In genomic region chr2:32010670-32011565, GRCh38 we compare ENCODE assay signal across 8 cellular contexts. TPM values are rescaled to one million over a fixed set of nuclear protein-coding genes. Genes with fewer than 3 reads are reported as not detected.
DNase-seq lines count a peak whose midpoint lies in the region; ATAC-seq and TF ChIP-seq lines count a peak whose summit lies in the region.

MEMO1 (minus strand) TSS chr2:32011008; CDS start chr2:32010247, 761 bp downstream.

- intact Hi-C loops in naive thymus-derived CD4-positive, alpha-beta T cell (cut with micrococcal nuclease) = loop anchor here (1.0 to 2.0 kb wide), 9 partner anchors 28 to 1864 kb away; partner anchors contain the start of genes DPY30 (in 2 of the 2), SPAST (in 2 of the 2), YIPF4 (in 2 of the 2) and BIRC6 (in 1 of the 2)

- H3K4me1 Mint-ChIP-seq in naive thymus-derived CD4-positive, alpha-beta T cell = peaks cover 26 to 54% (median 43%) of the 10 kb centered on the region in 7 donors
- peaks cover 49% of the 10 kb centered on the region for H3K4me1 Mint-ChIP-seq in stimulated activated memory B cell treated with anti-CD40 and anti-IgM and Interleukin-4, amounts not matched to agents 10 μg/mL and 1 μg/mL and 100 μg/mL, for 72 hours

- H2AFZ ChIP-seq in fibroblast of lung (ENCODE audit: low read length) = peak within 1 kb of the TSS; percentile 94

- peak; percentile 96 for DNase-seq in ELF-1 (ENCODE audit: low read depth, low spot score)
- DNase-seq in H4 (ENCODE audit: low spot score) = peak; percentile 84
- DNase-seq in LNCaP clone FGC (ENCODE audit: low read depth) = peak; percentile 83
- DNase-seq in RPMI8226 = peak; percentile 98
- DNase-seq in activated T-helper 1 cell treated with anti-CD3 and anti-CD28 coated beads, Interleukin-2, amount 50 U/mL, for 16 hours (ENCODE audit: low read depth in 1 of 2, low spot score in 1 of 2) = peak; percentile 83 to 84
- peak; percentile 93 to 95 for DNase-seq in fibroblast of lung (ENCODE audit: low read depth in 2 of 2)
- peak; percentile 82 to 96 (median 94) for DNase-seq in naive thymus-derived CD4-positive, alpha-beta T cell

- peaks cover 0 to 5% (median 2%) of the 10 kb centered on the region in 5 donors for H3K36me3 Mint-ChIP-seq in naive thymus-derived CD4-positive, alpha-beta T cell
- H3K36me3 Mint-ChIP-seq in stimulated activated memory B cell treated with anti-CD40 and anti-IgM and Interleukin-4, amounts not matched to agents 10 μg/mL and 1 μg/mL and 100 μg/mL, for 72 hours = peaks cover 13% of the 10 kb centered on the region

- no peaks in the 10 kb centered on the region for H3K9me3 ChIP-seq in fibroblast of lung (ENCODE audit: control insufficient read depth, insufficient read depth, low read depth, low read length)
- no peaks in the 10 kb centered on the region for H3K9me3 ChIP-seq in naive thymus-derived CD4-positive, alpha-beta T cell (ENCODE audit: control insufficient read depth in 2 of 3, low read length in 3 of 3)

- POLR2A ChIA-PET in naive thymus-derived CD4-positive, alpha-beta T cell (lab: Charles Lee) = interaction anchor here (0.5 to 1.6 kb wide), 2 partner anchors 29 to 152 kb away, joined by 3 to 14 read pairs; partner anchors contain the start of gene DPY30

- ATAC-seq in naive thymus-derived CD4-positive, alpha-beta T cell = peak; percentile 88
- peak; percentile 86 for ATAC-seq in stimulated activated memory B cell treated with anti-CD40 and anti-IgM and Interleukin-4, amounts not matched to agents 10 μg/mL and 1 μg/mL and 100 μg/mL, for 72 hours

- CTCF ChIA-PET in naive thymus-derived CD4-positive, alpha-beta T cell (lab: Charles Lee) = no interaction called here

- H3K27me3 ChIP-seq in fibroblast of lung (ENCODE audit: control insufficient read depth, insufficient read depth, low read length) = no peaks in the 10 kb centered on the region
- no peaks in the 10 kb centered on the region for H3K27me3 ChIP-seq in naive thymus-derived CD4-positive, alpha-beta T cell (ENCODE audit: control insufficient read depth in 2 of 2, insufficient read depth in 2 of 2, low read length in 2 of 2)

- peaks cover 7% of the 10 kb centered on the region for H3K4me1 ChIP-seq in fibroblast of lung (ENCODE audit: control insufficient read depth, extremely low read depth, insufficient read depth, low read length)
- peaks cover 27 to 28% of the 10 kb centered on the region in 2 donors for H3K4me1 ChIP-seq in naive thymus-derived CD4-positive, alpha-beta T cell (ENCODE audit: control insufficient read depth in 2 of 2, insufficient read depth in 2 of 2, low read length in 2 of 2)

- H4K20me1 ChIP-seq in fibroblast of lung (ENCODE audit: control insufficient read depth, extremely low read depth, insufficient read depth, low read length) = no peaks in the 10 kb centered on the region

- H3K27ac ChIP-seq in fibroblast of lung (ENCODE audit: insufficient read depth, low read length) = peak within 1 kb of the TSS; percentile 70
- H3K27ac ChIP-seq in naive thymus-derived CD4-positive, alpha-beta T cell (ENCODE audit: low read depth, low read length) = peak within 1 kb of the TSS; percentile 80

- H3K9ac ChIP-seq in fibroblast of lung (ENCODE audit: insufficient read depth, low read length) = peak within 1 kb of the TSS; percentile 69

- no peaks in the 10 kb centered on the region for H3K9me3 Mint-ChIP-seq in naive thymus-derived CD4-positive, alpha-beta T cell
- no peaks in the 10 kb centered on the region for H3K9me3 Mint-ChIP-seq in stimulated activated memory B cell treated with anti-CD40 and anti-IgM and Interleukin-4, amounts not matched to agents 10 μg/mL and 1 μg/mL and 100 μg/mL, for 72 hours

- H3K27me3 Mint-ChIP-seq in naive thymus-derived CD4-positive, alpha-beta T cell = peaks cover 0 to 3% (median 0%) of the 10 kb centered on the region in 5 donors
- H3K27me3 Mint-ChIP-seq in stimulated activated memory B cell treated with anti-CD40 and anti-IgM and Interleukin-4, amounts not matched to agents 10 μg/mL and 1 μg/mL and 100 μg/mL, for 72 hours = no peaks in the 10 kb centered on the region

- TF ChIP-seq CTCF in LNCaP clone FGC (IDR thresholded peaks at IDR 0.05; ENCODE audit: control insufficient read depth, extremely low read depth, insufficient read depth) (no peak), fibroblast of lung (conservative IDR thresholded peaks at IDR 0.05 in 1 of 2, IDR thresholded peaks at IDR 0.05 in 1 of 2; ENCODE audit: low read depth in 1 of 2, low read length in 2 of 2) (no peak)

- H3K4me3 ChIP-seq in LNCaP clone FGC (ENCODE audit: low read depth, low read length) = peak within 1 kb of the TSS; percentile 80
- H3K4me3 ChIP-seq in fibroblast of lung (replicated peaks in 1 of 4; ENCODE audit: control extremely low read depth in 1 of 4, insufficient read depth in 1 of 4, low read depth in 3 of 4, low read length in 4 of 4) = peak within 1 kb of the TSS; percentile 58 to 93 (median 90)
- peak within 1 kb of the TSS; percentile 76 for H3K4me3 ChIP-seq in naive thymus-derived CD4-positive, alpha-beta T cell (ENCODE audit: low read length)

- peak within 1 kb of the TSS; percentile 86 to 96 (median 93) for H3K27ac Mint-ChIP-seq in naive thymus-derived CD4-positive, alpha-beta T cell
- peak within 1 kb of the TSS; percentile 94 for H3K27ac Mint-ChIP-seq in stimulated activated memory B cell treated with anti-CD40 and anti-IgM and Interleukin-4, amounts not matched to agents 10 μg/mL and 1 μg/mL and 100 μg/mL, for 72 hours

- peak within 1 kb of the TSS; percentile 77 to 95 (median 92) for H3K4me3 Mint-ChIP-seq in naive thymus-derived CD4-positive, alpha-beta T cell
- peak within 1 kb of the TSS; percentile 89 for H3K4me3 Mint-ChIP-seq in stimulated activated memory B cell treated with anti-CD40 and anti-IgM and Interleukin-4, amounts not matched to agents 10 μg/mL and 1 μg/mL and 100 μg/mL, for 72 hours

- H3K79me2 ChIP-seq in fibroblast of lung (ENCODE audit: control insufficient read depth, insufficient read depth, low read length) = peaks cover 38% of the 10 kb centered on the region

- peak within 1 kb of the TSS; percentile 96 for H3K4me2 ChIP-seq in fibroblast of lung (ENCODE audit: extremely low read depth, insufficient read depth, low read length)

- no peaks in the 10 kb centered on the region for H3K36me3 ChIP-seq in fibroblast of lung (ENCODE audit: control insufficient read depth, insufficient read depth, low read length)
- peaks cover 0 to 3% (median 0%) of the 10 kb centered on the region in 3 experiments for H3K36me3 ChIP-seq in naive thymus-derived CD4-positive, alpha-beta T cell (ENCODE audit: control insufficient read depth in 2 of 3, insufficient read depth in 3 of 3, low read length in 3 of 3)

RNA-seq across cellular contexts. Expression of gene MEMO1, which starts in this region (rescaled TPM):
- 23.1 and 31.4 TPM in 2 replicates for total RNA-seq in H4 (2014; rRNA removed; shearing (Covaris generic))
- 26.7 and 34.0 TPM in 2 replicates for total RNA-seq in fibroblast of lung
- 64.2 and 76.1 TPM in 2 replicates for polyA plus RNA-seq in fibroblast of lung
- 42.3 and 49.7 TPM in 2 replicates for polyA plus RNA-seq in fibroblast of lung (2012)
- polyA minus RNA-seq in fibroblast of lung (ENCODE audit: low replicate concordance) = 12.3 and 21.6 TPM in 2 replicates
- total RNA-seq in naive thymus-derived CD4-positive, alpha-beta T cell = 10 to 100 TPM; 44.5 to 49.2 (median 47.9) TPM
- 10 to 100 TPM; 18.7 to 27.8 TPM for polyA plus RNA-seq in naive thymus-derived CD4-positive, alpha-beta T cell

Comparison
In these comparisons a context has a peak if more than half of its experiments do, and no peak if none do; other contexts are left out.
1. Peak in every context shown above with its lines: DNase-seq, ATAC-seq, H3K4me3 ChIP-seq and H3K27ac ChIP-seq.